Comparison of ENCODE assay signal across 11 cellular contexts in genomic region chr14:59321184-59321952, GRCh38.
A peak's percentile ranks its signal among the peaks of the same experiment; 100 is the strongest.
DNase-seq lines count a peak whose midpoint lies in the region; ATAC-seq and TF ChIP-seq lines count a peak whose summit lies in the region.
"Had no signal": no experiment of that assay in that cellular context is flagged by ENCODE, and none has a peak within 500 bp of the region (broad histone marks: within the 10 kb centered on the region; RNA-seq: fewer than 3 reads in every experiment).

No MANE protein-coding gene starts in this region.

- H2AFZ ChIP-seq in OCI-LY7 (ENCODE audit: low read length) = no peak overlapping the region

- peak overlapping the region; percentile 11 for H3K4me2 ChIP-seq in OCI-LY7 (ENCODE audit: low read length)

- H3K9me3 ChIP-seq in AG04450 (ENCODE audit: control insufficient read depth, insufficient read depth, low read length) (no peaks in the 10 kb centered on the region), OCI-LY7 (ENCODE audit: low read length) (no peaks in the 10 kb centered on the region), muscle layer of colon (ENCODE audit: low read length) (no peaks in the 10 kb centered on the region)

- no peaks in the 10 kb centered on the region for H4K20me1 ChIP-seq in OCI-LY7 (ENCODE audit: insufficient read depth, low read length)

- no peak overlapping the region for H3K9ac ChIP-seq in muscle layer of colon (ENCODE audit: low read length)

- ATAC-seq in esophagus mucosa = peak; percentile 96
- no peak for ATAC-seq in HG03196 (IDR thresholded peaks at IDR 0.05; ENCODE audit: unreplicated experiment)
- ATAC-seq in HG03571 (IDR thresholded peaks at IDR 0.05; ENCODE audit: unreplicated experiment) = no peak

- intact Hi-C loops in OCI-LY7 (cut with micrococcal nuclease; ENCODE audit: unreplicated experiment) = no loop called here

- H3K79me2 ChIP-seq in OCI-LY7 (ENCODE audit: insufficient read depth, low read depth, low read length) = no peaks in the 10 kb centered on the region

- H3K27me3 ChIP-seq in AG04450 (ENCODE audit: control insufficient read depth, insufficient read depth, low read length) = no peaks in the 10 kb centered on the region
- H3K27me3 ChIP-seq in muscle layer of colon (ENCODE audit: control insufficient read depth in 1 of 2, insufficient read depth in 2 of 2, low read length in 2 of 2) = no peaks in the 10 kb centered on the region

- POLR2A ChIA-PET in AG04450 (lab: Yijun Ruan, JAX) (no interaction called here), OCI-LY7 (lab: Charles Lee) (interaction anchor here (0.6 to 1.4 kb wide), 5 partner anchors 9 to 31 kb away, joined by 3 to 7 read pairs (median 4); no protein-coding TSS in a partner anchor)

- CTCF ChIA-PET in AG04450 (lab: Charles Lee) = no interaction called here
- CTCF ChIA-PET in OCI-LY7 (lab: Charles Lee; ENCODE audit: unreplicated experiment) = no interaction called here

- TF ChIP-seq CTCF in AG04450 (IDR thresholded peaks at IDR 0.05; ENCODE audit: low read depth, low read length) = no peak
- no peak for TF ChIP-seq CTCF in OCI-LY7 (conservative IDR thresholded peaks at IDR 0.05; ENCODE audit: low read length)

- DNase-seq in AG04450 (ENCODE audit: low read depth, low spot score) = no peak
- DNase-seq in OCI-LY7 (ENCODE audit: low spot score) = no peak
- DNase-seq in central memory CD4-positive, alpha-beta T cell = no peak
- no peak for DNase-seq in DMS79 treated with DMSO at 0.1 percent for 48 hours (lab: John Stamatoyannopoulos, UW)
- DNase-seq: activated naive CD8-positive, alpha-beta T cell treated with anti-CD3 and anti-CD28 coated beads for 36 hours; CD8-positive, alpha-beta memory T cell; nucleus accumbens had no signal

- H3K4me1 ChIP-seq in OCI-LY7 (ENCODE audit: insufficient read depth, low read length, poor library complexity, severe bottlenecking) (peaks cover 20% of the 10 kb centered on the region), muscle layer of colon (ENCODE audit: insufficient read depth, low read length) (peaks cover 42% of the 10 kb centered on the region)

- H3K9me2 ChIP-seq in OCI-LY7 (ENCODE audit: insufficient read depth, low read length) = no peaks in the 10 kb centered on the region

- H3K36me3 ChIP-seq in OCI-LY7 (ENCODE audit: insufficient read depth, low read length) (peaks cover 62% of the 10 kb centered on the region), muscle layer of colon (ENCODE audit: insufficient read depth, low read length) (peaks cover 14% of the 10 kb centered on the region)

- H3K27ac ChIP-seq in AG04450 (ENCODE audit: low read depth, low read length) (peak overlapping the region; percentile 13), OCI-LY7 (ENCODE audit: low read depth, low read length, poor library complexity, severe bottlenecking) (no peak overlapping the region), muscle layer of colon (ENCODE audit: low read depth, low read length) (peak overlapping the region; percentile 12)

- no peak overlapping the region for H3K4me3 ChIP-seq in AG04450 (ENCODE audit: low read depth, low read length)
- no peak overlapping the region for H3K4me3 ChIP-seq in OCI-LY7 (ENCODE audit: low read depth, low read length, poor library complexity, severe bottlenecking)
- no peak overlapping the region for H3K4me3 ChIP-seq in muscle layer of colon (ENCODE audit: low read depth in 1 of 2, low read length in 2 of 2)

- no TSS peak for BruUV-seq in OCI-LY7 (replicated peaks; lab: Mats Ljungman, UMichigan)
